ENCODE assay signal across 12 cellular contexts in genomic region chr3:157103860-157104259, GRCh38. TPM values are rescaled to one million over a fixed set of nuclear protein-coding genes. Genes with fewer than 3 reads are reported as not detected.
DNase-seq lines count a peak whose midpoint lies in the region; ATAC-seq and TF ChIP-seq lines count a peak whose summit lies in the region.
"Had no signal": no experiment of that assay in that cellular context is flagged by ENCODE, and none has a peak within 500 bp of the region (broad histone marks: within the 10 kb centered on the region; RNA-seq: fewer than 3 reads in every experiment).

No MANE protein-coding gene starts in this region.

- H3K36me3 Mint-ChIP-seq in activated T-cell treated with anti-CD3 and anti-CD28 coated beads, Interleukin-2, amount 50 U/mL, for 24 hours (ENCODE audit: low read depth): no peaks in the 10 kb centered on the region
- no peaks in the 10 kb centered on the region for H3K36me3 Mint-ChIP-seq in activated T-cell treated with anti-CD3 and anti-CD28 coated beads, Interleukin-2, amount 50 U/mL, for 4 hours (ENCODE audit: insufficient read depth)
- peaks cover 4% of the 10 kb centered on the region for H3K36me3 Mint-ChIP-seq in activated T-helper 2 cell treated with anti-CD3 and anti-CD28 coated beads, Interferon-gamma antibody, Interleukin-2, Interleukin-4, amounts not matched to agents 10 μg/mL and 5 μg/mL and 100 μg/mL, durations not matched to agents 14 hours and 24 hours and 36 hours (ENCODE audit: low read depth)

- TF ChIP-seq EP300 in stomach (IDR thresholded peaks at IDR 0.05): no peak

- intact Hi-C loops in activated T-helper 2 cell treated with anti-CD3 and anti-CD28 coated beads, Interferon-gamma antibody, Interleukin-2, Interleukin-4, amounts not matched to agents 10 μg/mL and 5 μg/mL and 100 μg/mL, durations not matched to agents 14 hours and 24 hours and 36 hours (cut with micrococcal nuclease): loop anchor here (1.0 to 2.0 kb wide), 3 partner anchors 15 to 24 kb away; no protein-coding TSS in a partner anchor
- intact Hi-C loops in stomach (cut with DNase I; ENCODE audit: low total_unique reads): no loop called here
- intact Hi-C loops in tibial artery (cut with DNase I; ENCODE audit: low total_unique reads): no loop called here

- ATAC-seq in activated T-cell treated with anti-CD3 and anti-CD28 coated beads, Interleukin-2, amount 50 U/mL, for 4 hours: no peak
- peak; percentile 20 for ATAC-seq in HG03045 (IDR thresholded peaks at IDR 0.05; ENCODE audit: unreplicated experiment)

- H3K27ac ChIP-seq in stomach (peak overlapping the region in 3 of 5 donors; percentile 19 to 83 (median 35)), tibial artery (no peak overlapping the region)
- H3K27ac ChIP-seq: psoas muscle had no signal

- H3K4me3 ChIP-seq in stomach: no peak overlapping the region
- H3K4me3 ChIP-seq in tibial artery: no peak overlapping the region
- H3K4me3 ChIP-seq: psoas muscle, testis had no signal

- DNase-seq in activated T-cell treated with anti-CD3 and anti-CD28 coated beads, Interleukin-2, amount 50 U/mL, for 24 hours: no peak
- no peak for DNase-seq in activated T-cell treated with anti-CD3 and anti-CD28 coated beads, Interleukin-2, amount 50 U/mL, for 4 hours
- no peak for DNase-seq in activated T-helper 2 cell treated with anti-CD3 and anti-CD28 coated beads, Interferon-gamma antibody, Interleukin-2, Interleukin-4, amounts not matched to agents 10 μg/mL and 5 μg/mL and 100 μg/mL, durations not matched to agents 14 hours and 24 hours and 36 hours (ENCODE audit: low spot score)
- DNase-seq in stomach (no peak), islet precursor cell (no peak), tibial artery (no peak)
- DNase-seq in stimulated activated CD4-positive, alpha-beta T cell treated with anti-CD3 and anti-CD28 coated beads, Interleukin-12 subunit alpha, Interleukin-12 subunit beta, amount 100 ng/mL, for 4 hours: no peak
- DNase-seq: midbrain, NCI-H345, psoas muscle, testis had no signal

- no peaks in the 10 kb centered on the region for H3K27me3 Mint-ChIP-seq in activated T-cell treated with anti-CD3 and anti-CD28 coated beads, Interleukin-2, amount 50 U/mL, for 24 hours
- H3K27me3 Mint-ChIP-seq in activated T-cell treated with anti-CD3 and anti-CD28 coated beads, Interleukin-2, amount 50 U/mL, for 4 hours (ENCODE audit: low read depth): no peaks in the 10 kb centered on the region
- H3K27me3 Mint-ChIP-seq in activated T-helper 2 cell treated with anti-CD3 and anti-CD28 coated beads, Interferon-gamma antibody, Interleukin-2, Interleukin-4, amounts not matched to agents 10 μg/mL and 5 μg/mL and 100 μg/mL, durations not matched to agents 14 hours and 24 hours and 36 hours (ENCODE audit: low read depth): no peaks in the 10 kb centered on the region

- H3K4me1 ChIP-seq in stomach (peaks cover 0 to 51% (median 35%) of the 10 kb centered on the region in 4 donors), tibial artery (peaks cover 0 to 5% (median 2%) of the 10 kb centered on the region in 4 donors)

- H3K4me3 Mint-ChIP-seq in activated T-cell treated with anti-CD3 and anti-CD28 coated beads, Interleukin-2, amount 50 U/mL, for 24 hours: no peak overlapping the region
- no peak overlapping the region for H3K4me3 Mint-ChIP-seq in activated T-cell treated with anti-CD3 and anti-CD28 coated beads, Interleukin-2, amount 50 U/mL, for 4 hours
- H3K4me3 Mint-ChIP-seq in activated T-helper 2 cell treated with anti-CD3 and anti-CD28 coated beads, Interferon-gamma antibody, Interleukin-2, Interleukin-4, amounts not matched to agents 10 μg/mL and 5 μg/mL and 100 μg/mL, durations not matched to agents 14 hours and 24 hours and 36 hours (ENCODE audit: low read depth): no peak overlapping the region

- H3K36me3 ChIP-seq in stomach: no peaks in the 10 kb centered on the region
- H3K36me3 ChIP-seq in tibial artery: no peaks in the 10 kb centered on the region

- H3K9me3 Mint-ChIP-seq in activated T-cell treated with anti-CD3 and anti-CD28 coated beads, Interleukin-2, amount 50 U/mL, for 24 hours: no peaks in the 10 kb centered on the region
- H3K9me3 Mint-ChIP-seq in activated T-cell treated with anti-CD3 and anti-CD28 coated beads, Interleukin-2, amount 50 U/mL, for 4 hours: no peaks in the 10 kb centered on the region
- H3K9me3 Mint-ChIP-seq in activated T-helper 2 cell treated with anti-CD3 and anti-CD28 coated beads, Interferon-gamma antibody, Interleukin-2, Interleukin-4, amounts not matched to agents 10 μg/mL and 5 μg/mL and 100 μg/mL, durations not matched to agents 14 hours and 24 hours and 36 hours: no peaks in the 10 kb centered on the region

- TF ChIP-seq CTCF in stomach (IDR thresholded peaks at IDR 0.05) (no peak), tibial artery (IDR thresholded peaks at IDR 0.05) (no peak)

- H3K27ac Mint-ChIP-seq in activated T-cell treated with anti-CD3 and anti-CD28 coated beads, Interleukin-2, amount 50 U/mL, for 24 hours: peak overlapping the region; percentile 34
- H3K27ac Mint-ChIP-seq in activated T-helper 2 cell treated with anti-CD3 and anti-CD28 coated beads, Interferon-gamma antibody, Interleukin-2, Interleukin-4, amounts not matched to agents 10 μg/mL and 5 μg/mL and 100 μg/mL, durations not matched to agents 14 hours and 24 hours and 36 hours: peak overlapping the region; percentile 76

- TF ChIP-seq POLR2A in stomach (IDR thresholded peaks at IDR 0.05): no peak

- no peaks in the 10 kb centered on the region for H3K9me3 ChIP-seq in stomach
- H3K9me3 ChIP-seq in tibial artery: no peaks in the 10 kb centered on the region
- H3K9me3 ChIP-seq: psoas muscle, testis had no signal

- H3K4me1 Mint-ChIP-seq in activated T-cell treated with anti-CD3 and anti-CD28 coated beads, Interleukin-2, amount 50 U/mL, for 24 hours (ENCODE audit: low read depth): peaks cover 44% of the 10 kb centered on the region
- peaks cover 20% of the 10 kb centered on the region for H3K4me1 Mint-ChIP-seq in activated T-cell treated with anti-CD3 and anti-CD28 coated beads, Interleukin-2, amount 50 U/mL, for 4 hours (ENCODE audit: low read depth)
- peaks cover 39% of the 10 kb centered on the region for H3K4me1 Mint-ChIP-seq in activated T-helper 2 cell treated with anti-CD3 and anti-CD28 coated beads, Interferon-gamma antibody, Interleukin-2, Interleukin-4, amounts not matched to agents 10 μg/mL and 5 μg/mL and 100 μg/mL, durations not matched to agents 14 hours and 24 hours and 36 hours (ENCODE audit: low read depth)

- H3K27me3 ChIP-seq in stomach (no peaks in the 10 kb centered on the region), tibial artery (no peaks in the 10 kb centered on the region)
- H3K27me3 ChIP-seq: testis had no signal

- 74 to 94% (median 81%) methylated on average over 2 of the region's 2 CpGs for WGBS in stomach, 5 donors

RNA-seq across cellular contexts. Expression of gene CCNL1, which starts 56.1 kb away (rescaled TPM):
- 100 to 1,000 TPM; 138 to 152 (median 151) TPM for total RNA-seq in activated T-cell treated with anti-CD3 and anti-CD28 coated beads, Interleukin-2, amount 50 U/mL, for 4 hours
- 160 and 167 TPM in 2 replicates for total RNA-seq in activated T-helper 2 cell treated with anti-CD3 and anti-CD28 coated beads, Interferon-gamma antibody, Interleukin-2, Interleukin-4, amounts not matched to agents 10 μg/mL and 5 μg/mL and 100 μg/mL, durations not matched to agents 14 hours and 24 hours and 36 hours
- 100 to 1,000 TPM in 4 of 5 donors, 10 to 100 TPM in 1; 63.1 to 484 (median 434) TPM for total RNA-seq in stomach
- 10 to 100 TPM; 14.0 to 74.3 (median 28.9) TPM for polyA plus RNA-seq in stomach

Comparison
In these comparisons a context has a peak if more than half of its experiments do, and no peak if none do; other contexts are left out.
1. H3K27ac ChIP-seq: peak in stomach (3 of 5); none in tibial artery (0 of 2).